In the genomic region with DNA sequence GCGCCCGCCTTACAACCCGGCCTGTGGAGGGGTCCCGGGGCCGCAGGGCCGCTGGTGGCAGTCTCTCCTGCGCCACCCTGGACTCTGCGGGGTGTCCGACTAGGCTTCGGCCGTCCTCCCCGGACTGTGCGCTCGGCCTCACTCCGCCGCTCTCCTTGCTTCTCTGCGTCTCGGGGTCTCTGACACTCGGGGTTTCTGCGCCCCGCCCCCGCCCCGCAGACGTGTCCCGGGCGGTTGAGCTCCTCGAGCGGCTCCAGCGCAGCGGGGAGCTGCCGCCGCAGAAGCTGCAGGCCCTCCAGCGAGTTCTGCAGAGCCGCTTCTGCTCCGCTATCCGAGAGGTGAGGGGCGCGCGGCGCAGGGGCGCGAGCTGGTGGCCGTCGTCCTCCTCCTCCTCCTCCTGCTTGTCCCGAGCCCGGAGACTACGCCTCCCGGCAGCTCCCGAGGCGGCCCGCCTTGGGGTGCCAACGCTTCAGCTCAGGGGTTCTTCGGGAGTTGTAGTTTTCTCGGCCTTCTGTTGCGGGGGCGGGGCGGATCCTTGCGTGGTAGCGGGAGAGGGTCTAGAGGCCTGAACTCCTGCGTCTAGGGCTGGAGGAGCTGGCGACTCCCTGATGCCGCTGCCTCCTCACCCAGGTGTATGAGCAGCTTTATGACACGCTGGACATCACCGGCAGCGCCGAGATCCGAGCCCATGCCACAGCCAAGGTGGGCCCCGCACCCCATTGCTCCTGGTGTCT, we compare ENCODE assay signal across 8 cellular contexts. TPM values are rescaled to one million over a fixed set of nuclear protein-coding genes. Genes with fewer than 3 reads are reported as not detected.
DNase-seq lines count a peak whose midpoint lies in the region; ATAC-seq and TF ChIP-seq lines count a peak whose summit lies in the region.

No MANE protein-coding gene starts in this region.

- ATAC-seq in GM19467 (IDR thresholded peaks at IDR 0.05; ENCODE audit: unreplicated experiment) (peak; percentile 3), Right ventricle myocardium superior (ENCODE audit: poor library complexity) (peak; percentile 30), GM21381 (IDR thresholded peaks at IDR 0.05; ENCODE audit: unreplicated experiment) (no peak)

- H3K4me3 ChIP-seq in uterus, result peak overlapping the region; percentile 62 to 64

- intact Hi-C loops in Right ventricle myocardium superior (cut with DNase I) (no loop called here), uterus (cut with DNase I; ENCODE audit: low total_unique reads) (no loop called here)

- TF ChIP-seq CTCF in osteocyte (IDR thresholded peaks at IDR 0.05) (no peak), uterus (IDR thresholded peaks at IDR 0.05) (no peak)

- no peaks in the 10 kb centered on the region for H3K27me3 ChIP-seq in uterus

- peak in 1 of 2 donors; percentile 32 for TF ChIP-seq POLR2A in uterus (IDR thresholded peaks at IDR 0.05)

- H3K4me3 Mint-ChIP-seq in activated naive CD4-positive, alpha-beta T cell treated with anti-CD3 and anti-CD28 coated beads, Interleukin-2, amount 50 U/mL, for 24 hours, result peak overlapping the region; percentile 66
- H3K4me3 Mint-ChIP-seq in osteocyte (ENCODE audit: unreplicated experiment), result peak overlapping the region; percentile 73

- no peaks in the 10 kb centered on the region for H3K27me3 Mint-ChIP-seq in activated naive CD4-positive, alpha-beta T cell treated with anti-CD3 and anti-CD28 coated beads, Interleukin-2, amount 50 U/mL, for 24 hours
- no peaks in the 10 kb centered on the region for H3K27me3 Mint-ChIP-seq in osteocyte (ENCODE audit: unreplicated experiment)

- H3K4me1 Mint-ChIP-seq in activated naive CD4-positive, alpha-beta T cell treated with anti-CD3 and anti-CD28 coated beads, Interleukin-2, amount 50 U/mL, for 24 hours, result peaks cover 40% of the 10 kb centered on the region
- peaks cover 27% of the 10 kb centered on the region for H3K4me1 Mint-ChIP-seq in osteocyte (ENCODE audit: unreplicated experiment)

- no peaks in the 10 kb centered on the region for H3K36me3 Mint-ChIP-seq in activated naive CD4-positive, alpha-beta T cell treated with anti-CD3 and anti-CD28 coated beads, Interleukin-2, amount 50 U/mL, for 24 hours
- no peaks in the 10 kb centered on the region for H3K36me3 Mint-ChIP-seq in osteocyte (ENCODE audit: unreplicated experiment)

- no peaks in the 10 kb centered on the region for H3K36me3 ChIP-seq in uterus

- DNase-seq in NCI-H82 (lab: John Stamatoyannopoulos, UW), result peak; percentile 81
- peak; percentile 80 for DNase-seq in Right ventricle myocardium superior
- DNase-seq in osteocyte (ENCODE audit: extremely low spot score, unreplicated experiment), result no peak
- peak; percentile 54 to 62 for DNase-seq in uterus
- no peak for DNase-seq in HPDE6-E6E7 (ENCODE audit: extremely low spot score)

- H3K9me3 ChIP-seq in uterus, result no peaks in the 10 kb centered on the region

- H3K27ac Mint-ChIP-seq in activated naive CD4-positive, alpha-beta T cell treated with anti-CD3 and anti-CD28 coated beads, Interleukin-2, amount 50 U/mL, for 24 hours, result peak overlapping the region; percentile 48
- peak overlapping the region; percentile 44 for H3K27ac Mint-ChIP-seq in osteocyte (ENCODE audit: unreplicated experiment)

- peaks cover 0 to 10% of the 10 kb centered on the region in 2 donors for H3K4me1 ChIP-seq in uterus

- peak overlapping the region; percentile 70 to 75 for H3K27ac ChIP-seq in uterus

- no peaks in the 10 kb centered on the region for H3K9me3 Mint-ChIP-seq in activated naive CD4-positive, alpha-beta T cell treated with anti-CD3 and anti-CD28 coated beads, Interleukin-2, amount 50 U/mL, for 24 hours
- no peaks in the 10 kb centered on the region for H3K9me3 Mint-ChIP-seq in osteocyte (ENCODE audit: unreplicated experiment)

RNA-seq across cellular contexts. Expression of a gene that starts 0.6 kb away (rescaled TPM):
- total RNA-seq in Right ventricle myocardium superior (21.3 TPM), osteocyte (7.9 and 9.9 TPM in 2 replicates), uterus (10 to 100 TPM in 1 of 4 donors, 1 to 10 TPM in 2, not detected in 1; 5.1 to 15.2 (median 5.7) TPM)

RNA-seq across cellular contexts. Expression of a gene that starts 4.1 kb away (rescaled TPM):
- 1.3 TPM for total RNA-seq in Right ventricle myocardium superior
- 1.8 and 3.4 TPM in 2 replicates for total RNA-seq in osteocyte
- not detected for total RNA-seq in uterus

RNA-seq across cellular contexts. Expression of a gene that starts 4.5 kb away (rescaled TPM):
- total RNA-seq in Right ventricle myocardium superior (5.0 TPM), osteocyte (6.6 and 9.5 TPM in 2 replicates), uterus (1 to 10 TPM in 2 of 4 donors, under 1 TPM in 1, not detected in 1; 0.51 to 8.3 (median 7.4) TPM)

RNA-seq across cellular contexts. Expression of a gene that starts 29.5 kb away (rescaled TPM):
- total RNA-seq in Right ventricle myocardium superior, result 105 TPM
- 277 and 286 TPM in 2 replicates for total RNA-seq in osteocyte
- total RNA-seq in uterus, result 100 to 1,000 TPM; 196 to 462 (median 289) TPM

RNA-seq across cellular contexts. Expression of a gene that starts 40.4 kb away (rescaled TPM):
- total RNA-seq in Right ventricle myocardium superior (878 TPM), osteocyte (not detected in 2 replicates), uterus (10 to 100 TPM in 1 of 4 donors, 1 to 10 TPM in 2, under 1 TPM in 1; 0.51 to 13.5 (median 6.6) TPM)

Comparison
In these comparisons a context has a peak if more than half of its experiments do, and no peak if none do; other contexts are left out.
1. DNase-seq: peak in NCI-H82 (single experiment), Right ventricle myocardium superior (single experiment) and uterus (2 of 2); none in osteocyte (single experiment) and HPDE6-E6E7 (single experiment).